Comparison of ENCODE assay signal across 10 cellular contexts in genomic region chr7:27147211-27148030, GRCh38. TPM values are rescaled to one million over a fixed set of nuclear protein-coding genes. Genes with fewer than 3 reads are reported as not detected.
A peak's percentile ranks its signal among the peaks of the same experiment; 100 is the strongest.
DNase-seq lines count a peak whose midpoint lies in the region; ATAC-seq and TF ChIP-seq lines count a peak whose summit lies in the region.
"Had no signal": no experiment of that assay in that cellular context is flagged by ENCODE, and none has a peak within 500 bp of the region (broad histone marks: within the 10 kb centered on the region; RNA-seq: fewer than 3 reads in every experiment).

Gene HOXA6 (minus strand): TSS chr7:27147774. CDS start chr7:27147749, 25 bp downstream.

- no peaks in the 10 kb centered on the region for H3K9me3 ChIP-seq in colonic mucosa

- H3K27ac Mint-ChIP-seq in IgD-negative memory B cell: peak within 1 kb of the TSS; percentile 83 to 98 (median 91)
- no peak within 1 kb of the TSS for H3K27ac Mint-ChIP-seq in natural killer cell
- H3K27ac Mint-ChIP-seq in activated CD4-positive, alpha-beta memory T cell treated with anti-CD3 and anti-CD28 coated beads, Interleukin-2, amount 10 ng/mL, durations not matched to agents 7 days and 5 days: no peak within 1 kb of the TSS
- no peak within 1 kb of the TSS for H3K27ac Mint-ChIP-seq in T-helper 2 cell treated with Interferon-gamma antibody and Interleukin-4, amounts not matched to agents 5 μg/mL and 100 μg/mL, for 36 hours

- H3K4me3 Mint-ChIP-seq in IgD-negative memory B cell: peak within 1 kb of the TSS; percentile 78 to 90 (median 88)
- peak within 1 kb of the TSS; percentile 83 for H3K4me3 Mint-ChIP-seq in natural killer cell
- no peak within 1 kb of the TSS for H3K4me3 Mint-ChIP-seq in activated CD4-positive, alpha-beta memory T cell treated with anti-CD3 and anti-CD28 coated beads, Interleukin-2, amount 10 ng/mL, durations not matched to agents 7 days and 5 days
- H3K4me3 Mint-ChIP-seq in T-helper 2 cell treated with Interferon-gamma antibody and Interleukin-4, amounts not matched to agents 5 μg/mL and 100 μg/mL, for 36 hours: no peak within 1 kb of the TSS

- H3K4me1 ChIP-seq in colonic mucosa: peaks cover 17% of the 10 kb centered on the region

- no peaks in the 10 kb centered on the region for H3K36me3 ChIP-seq in colonic mucosa
- H3K36me3 ChIP-seq: cardiac muscle cell had no signal

- H3K27me3 ChIP-seq in colonic mucosa: no peaks in the 10 kb centered on the region

- peak within 1 kb of the TSS; percentile 97 for H3K27ac ChIP-seq in colonic mucosa
- H3K27ac ChIP-seq: cardiac muscle cell had no signal

- peak within 1 kb of the TSS; percentile 47 for H3K4me3 ChIP-seq in colonic mucosa
- H3K4me3 ChIP-seq: cardiac muscle cell had no signal

- intact Hi-C loops in colonic mucosa (cut with DNase I) (no loop called here), natural killer cell (cut with micrococcal nuclease) (no loop called here)

- peaks cover 16 to 23% (median 20%) of the 10 kb centered on the region in 3 donors for H3K4me1 Mint-ChIP-seq in IgD-negative memory B cell
- peaks cover 22 to 35% of the 10 kb centered on the region in 2 donors for H3K4me1 Mint-ChIP-seq in natural killer cell
- peaks cover 16% of the 10 kb centered on the region for H3K4me1 Mint-ChIP-seq in activated CD4-positive, alpha-beta memory T cell treated with anti-CD3 and anti-CD28 coated beads, Interleukin-2, amount 10 ng/mL, durations not matched to agents 7 days and 5 days
- H3K4me1 Mint-ChIP-seq in T-helper 2 cell treated with Interferon-gamma antibody and Interleukin-4, amounts not matched to agents 5 μg/mL and 100 μg/mL, for 36 hours (ENCODE audit: low read depth): peaks cover 10% of the 10 kb centered on the region

- POLR2A ChIA-PET in activated CD4-positive, alpha-beta memory T cell treated with anti-CD3 and anti-CD28 coated beads, Interleukin-2, amount 10 ng/mL, durations not matched to agents 7 days and 5 days (lab: Charles Lee): no interaction called here

- H3K27me3 Mint-ChIP-seq in IgD-negative memory B cell (peaks cover 60% of the 10 kb centered on the region), natural killer cell (ENCODE audit: low read depth in 2 of 2) (peaks cover 57 to 60% of the 10 kb centered on the region in 2 donors)
- H3K27me3 Mint-ChIP-seq in activated CD4-positive, alpha-beta memory T cell treated with anti-CD3 and anti-CD28 coated beads, Interleukin-2, amount 10 ng/mL, durations not matched to agents 7 days and 5 days: peaks cover 58% of the 10 kb centered on the region
- H3K27me3 Mint-ChIP-seq in T-helper 2 cell treated with Interferon-gamma antibody and Interleukin-4, amounts not matched to agents 5 μg/mL and 100 μg/mL, for 36 hours (ENCODE audit: low read depth): peaks cover 63% of the 10 kb centered on the region

- TF ChIP-seq CTCF in colonic mucosa (IDR thresholded peaks at IDR 0.05) (no peak), natural killer cell (IDR thresholded peaks at IDR 0.05) (no peak)

- DNase-seq in AG20443 (ENCODE audit: low spot score) (peak; percentile 75), colonic mucosa (peak; percentile 81), natural killer cell (no peak)
- DNase-seq in activated CD4-positive, alpha-beta memory T cell treated with anti-CD3 and anti-CD28 coated beads, Interleukin-2, amount 10 ng/mL, durations not matched to agents 7 days and 5 days: no peak
- no peak for DNase-seq in T-helper 2 cell treated with Interferon-gamma antibody and Interleukin-4, amounts not matched to agents 5 μg/mL and 100 μg/mL, for 36 hours (ENCODE audit: low spot score)
- DNase-seq: NCI-H2107 had no signal

- CTCF ChIA-PET in activated CD4-positive, alpha-beta memory T cell treated with anti-CD3 and anti-CD28 coated beads, Interleukin-2, amount 10 ng/mL, durations not matched to agents 7 days and 5 days (lab: Charles Lee): no interaction called here

- H3K9me3 Mint-ChIP-seq in IgD-negative memory B cell (no peaks in the 10 kb centered on the region), natural killer cell (no peaks in the 10 kb centered on the region)
- H3K9me3 Mint-ChIP-seq in activated CD4-positive, alpha-beta memory T cell treated with anti-CD3 and anti-CD28 coated beads, Interleukin-2, amount 10 ng/mL, durations not matched to agents 7 days and 5 days: no peaks in the 10 kb centered on the region
- no peaks in the 10 kb centered on the region for H3K9me3 Mint-ChIP-seq in T-helper 2 cell treated with Interferon-gamma antibody and Interleukin-4, amounts not matched to agents 5 μg/mL and 100 μg/mL, for 36 hours

- ATAC-seq in natural killer cell (no peak), HG03196 (IDR thresholded peaks at IDR 0.05; ENCODE audit: unreplicated experiment) (no peak), HG02981 (IDR thresholded peaks at IDR 0.05; ENCODE audit: unreplicated experiment) (no peak)

- H3K36me3 Mint-ChIP-seq in IgD-negative memory B cell (no peaks in the 10 kb centered on the region), natural killer cell (no peaks in the 10 kb centered on the region)
- peaks cover 5% of the 10 kb centered on the region for H3K36me3 Mint-ChIP-seq in activated CD4-positive, alpha-beta memory T cell treated with anti-CD3 and anti-CD28 coated beads, Interleukin-2, amount 10 ng/mL, durations not matched to agents 7 days and 5 days (ENCODE audit: low read depth)
- peaks cover 3% of the 10 kb centered on the region for H3K36me3 Mint-ChIP-seq in T-helper 2 cell treated with Interferon-gamma antibody and Interleukin-4, amounts not matched to agents 5 μg/mL and 100 μg/mL, for 36 hours (ENCODE audit: low read depth)

- peak within 1 kb of the TSS; percentile 78 to 100 for H3K9ac ChIP-seq in colonic mucosa (ENCODE audit: low read depth in 2 of 2, low read length in 2 of 2)

RNA-seq across cellular contexts. Expression of gene HOXA6, which starts in this region (rescaled TPM):
- 0.39 TPM for polyA plus RNA-seq in IgD-negative memory B cell
- 10 to 100 TPM; 10.9 to 29.6 TPM for total RNA-seq in colonic mucosa
- under 1 TPM; 0.28 to 0.65 (median 0.43) TPM for total RNA-seq in natural killer cell
- total RNA-seq in activated CD4-positive, alpha-beta memory T cell treated with anti-CD3 and anti-CD28 coated beads, Interleukin-2, amount 10 ng/mL, durations not matched to agents 7 days and 5 days: not detected
- total RNA-seq: cardiac muscle cell had no signal
- polyA plus RNA-seq: cardiac muscle cell had no signal

Comparison
In these comparisons a context has a peak if more than half of its experiments do, and no peak if none do; other contexts are left out.
1. RNA of gene HOXA6 (total RNA-seq): 10.9 to 29.6 TPM in colonic mucosa; 0.28 to 0.65 TPM in natural killer cell and not detected in activated CD4-positive, alpha-beta memory T cell treated with anti-CD3 and anti-CD28 coated beads, Interleukin-2, amount 10 ng/mL, durations not matched to agents 7 days and 5 days; every median in the first group is over 4 times any median in the second.
2. DNase-seq: peak in AG20443 (single experiment) and colonic mucosa (single experiment); none in natural killer cell (single experiment), activated CD4-positive, alpha-beta memory T cell treated with anti-CD3 and anti-CD28 coated beads, Interleukin-2, amount 10 ng/mL, durations not matched to agents 7 days and 5 days (single experiment) and T-helper 2 cell treated with Interferon-gamma antibody and Interleukin-4, amounts not matched to agents 5 μg/mL and 100 μg/mL, for 36 hours (single experiment).
3. H3K27ac Mint-ChIP-seq: peak in IgD-negative memory B cell (3 of 3); none in natural killer cell (0 of 2), activated CD4-positive, alpha-beta memory T cell treated with anti-CD3 and anti-CD28 coated beads, Interleukin-2, amount 10 ng/mL, durations not matched to agents 7 days and 5 days (single experiment) and T-helper 2 cell treated with Interferon-gamma antibody and Interleukin-4, amounts not matched to agents 5 μg/mL and 100 μg/mL, for 36 hours (single experiment).
4. H3K4me3 Mint-ChIP-seq: peak in IgD-negative memory B cell (4 of 4) and natural killer cell (single experiment); none in activated CD4-positive, alpha-beta memory T cell treated with anti-CD3 and anti-CD28 coated beads, Interleukin-2, amount 10 ng/mL, durations not matched to agents 7 days and 5 days (single experiment) and T-helper 2 cell treated with Interferon-gamma antibody and Interleukin-4, amounts not matched to agents 5 μg/mL and 100 μg/mL, for 36 hours (single experiment).